19 cellular contexts compared by ENCODE assay signal in genomic region chr5:134088291-134088690, GRCh38. TPM values are rescaled to one million over a fixed set of nuclear protein-coding genes. Genes with fewer than 3 reads are reported as not detected.
A peak's percentile ranks its signal among the peaks of the same experiment; 100 is the strongest.
DNase-seq lines count a peak whose midpoint lies in the region; TF ChIP-seq lines count a peak whose summit lies in the region.
"Had no signal": no experiment of that assay in that cellular context is flagged by ENCODE, and none has a peak within 500 bp of the region (broad histone marks: within the 10 kb centered on the region; RNA-seq: fewer than 3 reads in every experiment).

No MANE protein-coding gene starts in this region.

- H3F3A ChIP-seq in PC-9 (ENCODE audit: insufficient read depth, low read depth): peaks cover 42% of the 10 kb centered on the region

- no peak for TF ChIP-seq POLR2A in breast epithelium (IDR thresholded peaks at IDR 0.05)

- peaks cover 14% of the 10 kb centered on the region for H3K4me1 ChIP-seq in mammary epithelial cell (ENCODE audit: insufficient read depth, low read length)
- no peaks in the 10 kb centered on the region for H3K4me1 ChIP-seq in breast epithelium
- H3K4me1 ChIP-seq in mesenchymal stem cell (ENCODE audit: control insufficient read depth, insufficient read depth, low read depth, low read length): peaks cover 7% of the 10 kb centered on the region
- peaks cover 37% of the 10 kb centered on the region for H3K4me1 ChIP-seq in PC-9 (replicated peaks; ENCODE audit: insufficient read depth)
- H3K4me1 ChIP-seq: ascending aorta, pancreas, vagina had no signal

- H2AK5ac ChIP-seq in mesenchymal stem cell (ENCODE audit: low read length, severe bottlenecking): no peak overlapping the region

- H4K20me1 ChIP-seq in mammary epithelial cell (ENCODE audit: insufficient read depth, low read length): no peaks in the 10 kb centered on the region
- H4K20me1 ChIP-seq in PC-9 (ENCODE audit: insufficient read depth): no peaks in the 10 kb centered on the region

- H3K4me3 ChIP-seq in mammary epithelial cell (replicated peaks in 1 of 3; ENCODE audit: insufficient read depth in 1 of 3, low read depth in 2 of 3, low read length in 3 of 3) (no peak overlapping the region), breast epithelium (no peak overlapping the region), mesenchymal stem cell (ENCODE audit: insufficient read depth in 1 of 2, low read depth in 1 of 2, low read length in 2 of 2) (no peak overlapping the region), PC-9 (no peak overlapping the region)
- H3K4me3 ChIP-seq: ascending aorta, coronary artery, pancreas, SK-N-MC, vagina had no signal

- H3K14ac ChIP-seq in mesenchymal stem cell (ENCODE audit: low read length in 2 of 2): no peak overlapping the region

- no peak for DNase-seq in mammary epithelial cell
- no peak for DNase-seq in breast epithelium (ENCODE audit: low spot score in 2 of 2)
- DNase-seq in NCI-H226: peak; percentile 47
- DNase-seq in fibroblast of gingiva (ENCODE audit: low read depth): peak; percentile 60
- DNase-seq in mesenchymal stem cell: no peak
- DNase-seq in PC-9: no peak
- no peak for DNase-seq in HK-2 (ENCODE audit: unreplicated experiment)
- DNase-seq in NCI-H128 (lab: John Stamatoyannopoulos, UW; ENCODE audit: unreplicated experiment): no peak
- DNase-seq: activated CD4-positive, alpha-beta T cell treated with anti-CD3 and anti-CD28 coated beads, Interleukin-2, amount 50 U/mL, for 48 hours; activated T-cell treated with anti-CD3 and anti-CD28 coated beads, Interleukin-2, amount 50 U/mL, for 48 hours; AML-193; NCI-H1105 treated with DMSO at 0.1 percent for 48 hours; NCI-H774; pancreas had no signal

- H3K18ac ChIP-seq in mesenchymal stem cell (ENCODE audit: low read depth in 1 of 2, low read length in 2 of 2): no peak overlapping the region

- intact Hi-C loops in mammary epithelial cell (cut with micrococcal nuclease): no loop called here
- intact Hi-C loops in breast epithelium (cut with DNase I; ENCODE audit: low total_unique reads): no loop called here
- intact Hi-C loops in PC-9 (cut with micrococcal nuclease; ENCODE audit: unreplicated experiment): no loop called here

- no peak overlapping the region for H2BK5ac ChIP-seq in mesenchymal stem cell (ENCODE audit: low read depth, low read length, poor library complexity, severe bottlenecking)

- H3K79me1 ChIP-seq in mesenchymal stem cell (replicated peaks; ENCODE audit: low read length, poor library complexity, severe bottlenecking): no peaks in the 10 kb centered on the region

- H3K79me2 ChIP-seq in mammary epithelial cell (ENCODE audit: insufficient read depth, low read length): no peaks in the 10 kb centered on the region
- H3K79me2 ChIP-seq in PC-9 (ENCODE audit: low read depth): no peaks in the 10 kb centered on the region

- no peak overlapping the region for H4K8ac ChIP-seq in mesenchymal stem cell (ENCODE audit: low read length)

- dilution Hi-C loops in mammary epithelial cell (cut with HindIII; ENCODE audit: low sequenced_read_pairs): loop anchor here (5.0 kb wide), 3 partner anchors 34 to 59 kb away; no protein-coding TSS in a partner anchor

- no peak overlapping the region for H3K27ac ChIP-seq in mammary epithelial cell (ENCODE audit: insufficient read depth, low read depth, low read length)
- peak overlapping the region in 1 of 2 donors; percentile 21 for H3K27ac ChIP-seq in breast epithelium
- H3K27ac ChIP-seq in mesenchymal stem cell (ENCODE audit: low read length, poor library complexity, severe bottlenecking): no peak overlapping the region
- no peak overlapping the region for H3K27ac ChIP-seq in PC-9
- H3K27ac ChIP-seq: ascending aorta, coronary artery, HL-60, pancreas, SK-N-MC, vagina had no signal

- no peak overlapping the region for H4K91ac ChIP-seq in mesenchymal stem cell (ENCODE audit: low read length)

- no peak for TF ChIP-seq CTCF in mammary epithelial cell (conservative IDR thresholded peaks at IDR 0.05 in 1 of 2, IDR thresholded peaks at IDR 0.05 in 1 of 2; ENCODE audit: extremely low read depth in 1 of 2, insufficient read depth in 1 of 2, low read depth in 1 of 2, low read length in 2 of 2)
- TF ChIP-seq CTCF in breast epithelium (IDR thresholded peaks at IDR 0.05): no peak
- no peak for TF ChIP-seq CTCF in PC-9 (conservative IDR thresholded peaks at IDR 0.05)

- no peak overlapping the region for H3K23ac ChIP-seq in mesenchymal stem cell (ENCODE audit: low read length in 2 of 2)

- H2AFZ ChIP-seq in mammary epithelial cell (ENCODE audit: low read depth, low read length): peak overlapping the region; percentile 27
- H2AFZ ChIP-seq in mesenchymal stem cell (ENCODE audit: low read depth, low read length): no peak overlapping the region
- no peak overlapping the region for H2AFZ ChIP-seq in PC-9

- H3K9me3 ChIP-seq in mammary epithelial cell (replicated peaks; ENCODE audit: insufficient read depth, low read length) (no peaks in the 10 kb centered on the region), breast epithelium (no peaks in the 10 kb centered on the region), mesenchymal stem cell (ENCODE audit: control insufficient read depth, low read length) (no peaks in the 10 kb centered on the region), PC-9 (ENCODE audit: insufficient read depth, low read depth) (no peaks in the 10 kb centered on the region)
- H3K9me3 ChIP-seq: ascending aorta, pancreas, vagina had no signal

- H3K4ac ChIP-seq in mesenchymal stem cell (ENCODE audit: low read depth in 1 of 2, low read length in 2 of 2): no peak overlapping the region

- H3K36me3 ChIP-seq in mammary epithelial cell (ENCODE audit: insufficient read depth, low read length) (no peaks in the 10 kb centered on the region), breast epithelium (no peaks in the 10 kb centered on the region), mesenchymal stem cell (ENCODE audit: control insufficient read depth in 1 of 2, insufficient read depth in 2 of 2, low read depth in 1 of 2, low read length in 2 of 2) (no peaks in the 10 kb centered on the region), PC-9 (ENCODE audit: low read depth) (no peaks in the 10 kb centered on the region)
- H3K36me3 ChIP-seq: ascending aorta, pancreas, vagina had no signal

- no peak overlapping the region for H2BK15ac ChIP-seq in mesenchymal stem cell (ENCODE audit: low read depth, poor library complexity, severe bottlenecking)

- no peak overlapping the region for H3K4me2 ChIP-seq in mammary epithelial cell (ENCODE audit: insufficient read depth, low read depth, low read length)
- no peak overlapping the region for H3K4me2 ChIP-seq in mesenchymal stem cell (ENCODE audit: low read length, poor library complexity, severe bottlenecking)
- H3K4me2 ChIP-seq in PC-9: no peak overlapping the region

- H3K9ac ChIP-seq in mammary epithelial cell (ENCODE audit: insufficient read depth, low read length) (no peak overlapping the region), mesenchymal stem cell (ENCODE audit: low read length) (no peak overlapping the region)

- H2BK120ac ChIP-seq in mesenchymal stem cell (ENCODE audit: low read depth, low read length): no peak overlapping the region

- H3K9me2 ChIP-seq in PC-9 (ENCODE audit: insufficient read depth): no peaks in the 10 kb centered on the region

- CTCF ChIA-PET in mammary epithelial cell (lab: Charles Lee; ENCODE audit: low non-redundant PET) (no interaction called here), PC-9 (lab: Charles Lee) (interaction anchor here (0.7 kb wide), 1 partner anchor 548 kb away, joined by 3 read pairs; no protein-coding TSS in a partner anchor)

- BruUV-seq in mammary epithelial cell (replicated peaks; lab: Mats Ljungman, UMichigan) (no TSS peak), PC-9 (replicated peaks; lab: Mats Ljungman, UMichigan) (no TSS peak)

- H3K27me3 ChIP-seq in mammary epithelial cell (ENCODE audit: insufficient read depth, low read length) (no peaks in the 10 kb centered on the region), breast epithelium (no peaks in the 10 kb centered on the region), mesenchymal stem cell (ENCODE audit: control insufficient read depth in 1 of 2, insufficient read depth in 1 of 2, low read length in 2 of 2) (peaks cover 0 to 27% of the 10 kb centered on the region in 2 experiments), PC-9 (ENCODE audit: insufficient read depth, low read depth) (no peaks in the 10 kb centered on the region)
- H3K27me3 ChIP-seq: ascending aorta, pancreas, vagina had no signal

- POLR2A ChIA-PET in PC-9 (lab: Charles Lee; ENCODE audit: unreplicated experiment): interaction anchor here (0.6 kb wide), 1 partner anchor 436 kb away, joined by 8 read pairs; no protein-coding TSS in a partner anchor

- H2BK12ac ChIP-seq in mesenchymal stem cell (ENCODE audit: low read length in 2 of 2): no peak overlapping the region

- in situ Hi-C loops in mammary epithelial cell (cut with MboI; ENCODE audit: low sequenced_read_pairs in 2 of 2): no loop called here

RNA-seq across cellular contexts. Expression of gene TCF7, which starts 26.2 kb away (rescaled TPM):
- total RNA-seq in mammary epithelial cell: 1 to 10 TPM; 3.3 to 6.5 TPM
- 2.0 TPM for polyA plus RNA-seq in mammary epithelial cell
- polyA minus RNA-seq in mammary epithelial cell: 18.8 TPM
- total RNA-seq in breast epithelium: 1 to 10 TPM; 2.1 to 8.0 (median 6.6) TPM
- 1.4 TPM for polyA plus RNA-seq in mesenchymal stem cell (2013, experiment 1 of 2)
- polyA plus RNA-seq in mesenchymal stem cell (2013, experiment 2 of 2): 1.4 TPM
- 8.9 and 13.0 TPM in 2 replicates for total RNA-seq in PC-9 (2021)

Comparison
In these comparisons a context has a peak if more than half of its experiments do, and no peak if none do; other contexts are left out.
1. DNase-seq: peak in NCI-H226 (single experiment) and fibroblast of gingiva (single experiment); none in mammary epithelial cell (single experiment), breast epithelium (0 of 2), mesenchymal stem cell (single experiment), PC-9 (0 of 2), HK-2 (single experiment) and NCI-H128 (single experiment).